ENCODE assay signal across 2 cellular contexts in the genomic region with DNA sequence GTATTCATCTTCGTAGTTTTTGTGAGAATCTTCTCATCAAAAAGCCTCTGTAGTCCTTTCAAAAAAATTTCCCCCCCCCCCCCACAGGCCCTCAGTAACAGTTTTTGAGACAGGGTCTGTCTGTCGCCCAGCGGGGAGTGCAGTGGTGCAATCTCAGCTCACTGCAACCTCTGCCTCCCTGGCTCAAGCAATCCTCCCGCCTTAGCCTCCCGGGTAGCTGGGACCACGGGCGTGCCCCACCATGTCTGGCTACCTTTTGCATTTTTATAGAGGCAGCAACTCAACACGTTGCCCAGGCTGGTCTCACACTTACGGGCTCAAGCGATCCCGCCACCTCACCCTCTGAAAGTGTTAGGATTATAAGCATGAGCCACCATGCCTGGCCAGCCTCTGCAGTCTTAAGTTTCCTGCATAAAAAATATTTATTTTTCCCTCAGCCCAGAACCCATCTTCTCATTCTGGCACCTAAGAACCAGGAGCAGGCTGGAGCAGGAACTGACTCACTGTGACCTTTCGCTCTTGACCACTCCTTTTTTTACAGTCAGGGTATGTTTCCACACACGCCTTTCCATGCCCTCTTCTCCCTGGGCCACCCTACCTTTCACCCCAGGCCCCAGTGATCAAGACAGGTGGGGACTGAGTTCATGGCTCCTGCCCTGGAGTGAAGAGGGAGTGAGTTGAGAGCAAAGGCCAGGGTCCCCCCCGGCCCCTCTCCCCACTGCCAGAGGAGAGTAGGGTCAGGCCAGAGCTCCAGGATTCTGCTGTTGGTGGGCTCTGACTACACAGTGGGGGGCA.
TF ChIP-seq lines count a peak whose summit lies in the region.

No MANE protein-coding gene starts in this region.

TF ChIP-seq in A549, 52 proteins besides CTCF, POLR2A, EP300 and RAD21:
- TF ChIP-seq JUNB (IDR thresholded peaks at IDR 0.05) (no peak), HES2 (IDR thresholded peaks at IDR 0.05) (no peak), RFX5 (IDR thresholded peaks at IDR 0.05) (no peak), PHF8 (IDR thresholded peaks at IDR 0.05; ENCODE audit: borderline replicate concordance, low read depth) (no peak), SREBF2 (IDR thresholded peaks at IDR 0.05) (no peak), CHD4 (IDR thresholded peaks at IDR 0.05; ENCODE audit: borderline replicate concordance) (no peak)
- TF ChIP-seq, protein P1, sequence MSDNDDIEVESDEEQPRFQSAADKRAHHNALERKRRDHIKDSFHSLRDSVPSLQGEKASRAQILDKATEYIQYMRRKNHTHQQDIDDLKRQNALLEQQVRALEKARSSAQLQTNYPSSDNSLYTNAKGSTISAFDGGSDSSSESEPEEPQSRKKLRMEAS (IDR thresholded peaks at IDR 0.05) = no peak
- TF ChIP-seq, protein P2, sequence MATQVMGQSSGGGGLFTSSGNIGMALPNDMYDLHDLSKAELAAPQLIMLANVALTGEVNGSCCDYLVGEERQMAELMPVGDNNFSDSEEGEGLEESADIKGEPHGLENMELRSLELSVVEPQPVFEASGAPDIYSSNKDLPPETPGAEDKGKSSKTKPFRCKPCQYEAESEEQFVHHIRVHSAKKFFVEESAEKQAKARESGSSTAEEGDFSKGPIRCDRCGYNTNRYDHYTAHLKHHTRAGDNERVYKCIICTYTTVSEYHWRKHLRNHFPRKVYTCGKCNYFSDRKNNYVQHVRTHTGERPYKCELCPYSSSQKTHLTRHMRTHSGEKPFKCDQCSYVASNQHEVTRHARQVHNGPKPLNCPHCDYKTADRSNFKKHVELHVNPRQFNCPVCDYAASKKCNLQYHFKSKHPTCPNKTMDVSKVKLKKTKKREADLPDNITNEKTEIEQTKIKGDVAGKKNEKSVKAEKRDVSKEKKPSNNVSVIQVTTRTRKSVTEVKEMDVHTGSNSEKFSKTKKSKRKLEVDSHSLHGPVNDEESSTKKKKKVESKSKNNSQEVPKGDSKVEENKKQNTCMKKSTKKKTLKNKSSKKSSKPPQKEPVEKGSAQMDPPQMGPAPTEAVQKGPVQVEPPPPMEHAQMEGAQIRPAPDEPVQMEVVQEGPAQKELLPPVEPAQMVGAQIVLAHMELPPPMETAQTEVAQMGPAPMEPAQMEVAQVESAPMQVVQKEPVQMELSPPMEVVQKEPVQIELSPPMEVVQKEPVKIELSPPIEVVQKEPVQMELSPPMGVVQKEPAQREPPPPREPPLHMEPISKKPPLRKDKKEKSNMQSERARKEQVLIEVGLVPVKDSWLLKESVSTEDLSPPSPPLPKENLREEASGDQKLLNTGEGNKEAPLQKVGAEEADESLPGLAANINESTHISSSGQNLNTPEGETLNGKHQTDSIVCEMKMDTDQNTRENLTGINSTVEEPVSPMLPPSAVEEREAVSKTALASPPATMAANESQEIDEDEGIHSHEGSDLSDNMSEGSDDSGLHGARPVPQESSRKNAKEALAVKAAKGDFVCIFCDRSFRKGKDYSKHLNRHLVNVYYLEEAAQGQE (IDR thresholded peaks at IDR 0.05) = no peak
- TF ChIP-seq, protein P3, sequence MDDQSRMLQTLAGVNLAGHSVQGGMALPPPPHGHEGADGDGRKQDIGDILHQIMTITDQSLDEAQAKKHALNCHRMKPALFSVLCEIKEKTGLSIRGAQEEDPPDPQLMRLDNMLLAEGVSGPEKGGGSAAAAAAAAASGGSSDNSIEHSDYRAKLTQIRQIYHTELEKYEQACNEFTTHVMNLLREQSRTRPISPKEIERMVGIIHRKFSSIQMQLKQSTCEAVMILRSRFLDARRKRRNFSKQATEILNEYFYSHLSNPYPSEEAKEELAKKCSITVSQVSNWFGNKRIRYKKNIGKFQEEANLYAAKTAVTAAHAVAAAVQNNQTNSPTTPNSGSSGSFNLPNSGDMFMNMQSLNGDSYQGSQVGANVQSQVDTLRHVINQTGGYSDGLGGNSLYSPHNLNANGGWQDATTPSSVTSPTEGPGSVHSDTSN (IDR thresholded peaks at IDR 0.05) = no peak
- TF ChIP-seq, protein P4, sequence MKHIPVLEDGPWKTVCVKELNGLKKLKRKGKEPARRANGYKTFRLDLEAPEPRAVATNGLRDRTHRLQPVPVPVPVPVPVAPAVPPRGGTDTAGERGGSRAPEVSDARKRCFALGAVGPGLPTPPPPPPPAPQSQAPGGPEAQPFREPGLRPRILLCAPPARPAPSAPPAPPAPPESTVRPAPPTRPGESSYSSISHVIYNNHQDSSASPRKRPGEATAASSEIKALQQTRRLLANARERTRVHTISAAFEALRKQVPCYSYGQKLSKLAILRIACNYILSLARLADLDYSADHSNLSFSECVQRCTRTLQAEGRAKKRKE (CRISPR knock-in tag; IDR thresholded peaks at IDR 0.05; ENCODE audit: low read depth) = no peak
- TF ChIP-seq, protein P5, sequence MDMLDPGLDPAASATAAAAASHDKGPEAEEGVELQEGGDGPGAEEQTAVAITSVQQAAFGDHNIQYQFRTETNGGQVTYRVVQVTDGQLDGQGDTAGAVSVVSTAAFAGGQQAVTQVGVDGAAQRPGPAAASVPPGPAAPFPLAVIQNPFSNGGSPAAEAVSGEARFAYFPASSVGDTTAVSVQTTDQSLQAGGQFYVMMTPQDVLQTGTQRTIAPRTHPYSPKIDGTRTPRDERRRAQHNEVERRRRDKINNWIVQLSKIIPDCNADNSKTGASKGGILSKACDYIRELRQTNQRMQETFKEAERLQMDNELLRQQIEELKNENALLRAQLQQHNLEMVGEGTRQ (IDR thresholded peaks at IDR 0.05) = no peak

TF ChIP-seq in K562, 482 proteins besides CTCF, POLR2A, EP300 and RAD21:
- TF ChIP-seq TFAP4 (CRISPR knock-in tag; IDR thresholded peaks at IDR 0.05; ENCODE audit: borderline replicate concordance) (no peak), NR0B1 (IDR thresholded peaks at IDR 0.05; ENCODE audit: partially characterized antibody) (no peak), NR2C2 (CRISPR knock-in tag; IDR thresholded peaks at IDR 0.05) (no peak), NR2C2 (tag; IDR thresholded peaks at IDR 0.05) (peak; percentile 15; the same call in 1 of the 2 replicates), NR2F6 (CRISPR knock-in tag; IDR thresholded peaks at IDR 0.05) (no peak), DPF2 (IDR thresholded peaks at IDR 0.05) (no peak), YY1 (IDR thresholded peaks at IDR 0.05; ENCODE audit: borderline replicate concordance in 1 of 3, control insufficient read depth in 1 of 3, extremely low read depth in 1 of 3, insufficient read depth in 3 of 3, insufficient read length in 1 of 3, insufficient replicate concordance in 2 of 3, low read depth in 1 of 3, low read length in 2 of 3) (no peak), PKNOX1 (IDR thresholded peaks at IDR 0.05) (no peak), KLF16 (IDR thresholded peaks at IDR 0.05) (no peak)
- TF ChIP-seq, protein P6, sequence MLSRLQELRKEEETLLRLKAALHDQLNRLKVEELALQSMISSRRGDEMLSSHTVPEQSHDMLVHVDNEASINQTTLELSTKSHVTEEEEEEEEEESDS (CRISPR knock-in tag; IDR thresholded peaks at IDR 0.05) = no peak
